ENCODE assay signal across 1 cellular context in genomic region chr17:44095388-44095646, GRCh38.
TF ChIP-seq lines count a peak whose summit lies in the region.

No MANE protein-coding gene starts in this region.

TF ChIP-seq in IMR-90, 13 proteins besides CTCF, POLR2A, EP300 and RAD21:
- no peak for TF ChIP-seq RCOR1 (IDR thresholded peaks at IDR 0.05; ENCODE audit: insufficient replicate concordance, low read length)
- TF ChIP-seq, protein P1, sequence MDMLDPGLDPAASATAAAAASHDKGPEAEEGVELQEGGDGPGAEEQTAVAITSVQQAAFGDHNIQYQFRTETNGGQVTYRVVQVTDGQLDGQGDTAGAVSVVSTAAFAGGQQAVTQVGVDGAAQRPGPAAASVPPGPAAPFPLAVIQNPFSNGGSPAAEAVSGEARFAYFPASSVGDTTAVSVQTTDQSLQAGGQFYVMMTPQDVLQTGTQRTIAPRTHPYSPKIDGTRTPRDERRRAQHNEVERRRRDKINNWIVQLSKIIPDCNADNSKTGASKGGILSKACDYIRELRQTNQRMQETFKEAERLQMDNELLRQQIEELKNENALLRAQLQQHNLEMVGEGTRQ (IDR thresholded peaks at IDR 0.05; ENCODE audit: low read depth, low read length): no peak
- no peak for TF ChIP-seq NFE2L2 (IDR thresholded peaks at IDR 0.05; ENCODE audit: low read depth, low read length)
- no peak for TF ChIP-seq ELK1 (IDR thresholded peaks at IDR 0.05; ENCODE audit: borderline replicate concordance, low read depth, low read length)
- no peak for TF ChIP-seq FOS (IDR thresholded peaks at IDR 0.05; ENCODE audit: low read depth, low read length)
- no peak for TF ChIP-seq MAZ (IDR thresholded peaks at IDR 0.05; ENCODE audit: borderline replicate concordance, low read depth, low read length)
- TF ChIP-seq MXI1 (IDR thresholded peaks at IDR 0.05; ENCODE audit: borderline replicate concordance, low read depth, low read length): no peak
- no peak for TF ChIP-seq SMC3 (IDR thresholded peaks at IDR 0.05; ENCODE audit: low read depth, low read length)
- TF ChIP-seq RFX5 (IDR thresholded peaks at IDR 0.05; ENCODE audit: low read depth, low read length): no peak
- no peak for TF ChIP-seq CEBPB (IDR thresholded peaks at IDR 0.05; ENCODE audit: low read depth, low read length)
- TF ChIP-seq MAFK (IDR thresholded peaks at IDR 0.05; ENCODE audit: low read depth, low read length): no peak
